In the genomic region with DNA sequence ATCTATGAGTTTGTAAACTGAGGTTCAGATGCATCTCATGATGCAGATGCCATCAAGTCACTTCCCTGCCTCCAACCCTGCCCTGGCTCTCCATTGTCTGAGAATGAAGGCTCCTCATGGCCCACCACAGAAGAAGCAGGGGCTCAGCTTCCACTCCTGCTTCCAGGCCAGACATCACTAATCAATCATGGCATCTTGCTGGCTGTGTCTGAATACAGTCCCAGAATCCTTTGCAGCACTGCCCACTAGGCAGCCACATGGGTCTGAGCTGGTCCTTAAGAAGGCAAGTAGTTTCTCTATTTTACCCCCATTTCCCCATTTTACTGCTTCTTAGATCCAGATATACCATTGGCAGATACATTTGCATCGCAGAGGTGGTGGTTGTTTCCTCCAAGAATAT, we compare ENCODE assay signal across 21 cellular contexts.
"Had no signal": no experiment of that assay in that cellular context is flagged by ENCODE, and none has a peak within 500 bp of the region (broad histone marks: within the 10 kb centered on the region; RNA-seq: fewer than 3 reads in every experiment).

No MANE protein-coding gene starts in this region.

- ATAC-seq: activated CD8-positive, alpha-beta memory T cell treated with anti-CD3 and anti-CD28 coated beads, Interleukin-2, amount 10 ng/mL, durations not matched to agents 7 days and 5 days had no signal

- H3K27ac ChIP-seq: PC-9 had no signal

- DNase-seq: activated B cell treated with CpG ODN at 0.5 μM for 24 hours; activated CD4-positive, alpha-beta T cell treated with anti-CD3 and anti-CD28 coated beads for 1 hour; activated CD4-positive, alpha-beta T cell treated with anti-CD3 and anti-CD28 coated beads, Interleukin-2, amount 10 ng/mL, durations not matched to agents 24 days and 14 days; activated CD4-positive, alpha-beta T cell treated with anti-CD3 and anti-CD28 coated beads, Interleukin-2, amount 50 U/mL, for 48 hours; activated CD8-positive, alpha-beta memory T cell treated with anti-CD3 and anti-CD28 coated beads, Interleukin-2, amount 10 ng/mL, durations not matched to agents 7 days and 5 days; activated effector memory CD4-positive, alpha-beta T cell treated with anti-CD3 and anti-CD28 coated beads, Interleukin-2, amount 50 U/mL, for 16 hours; activated naive CD4-positive, alpha-beta T cell treated with Interleukin-2 at 50 U/mL for 16 hours; activated naive CD8-positive, alpha-beta T cell treated with anti-CD3 and anti-CD28 coated beads for 36 hours; cerebellar nuclear complex; KG1; NCI-H1092 treated with DMSO at 0.1 percent for 48 hours; NCI-H1436 treated with DMSO at 0.1 percent for 48 hours; NCI-H187; NCI-H2081 treated with DMSO at 0.1 percent for 48 hours; NCI-H446; NCI-H524; PC-9; SHP77 treated with DMSO at 0.1 percent for 48 hours; T-helper 2 cell; T1000 had no signal

- H3K4me2 ChIP-seq: PC-9 had no signal

- H3K4me3 ChIP-seq: PC-9 had no signal

- H2AFZ ChIP-seq: PC-9 had no signal

- FAIRE-seq: TTC549 had no signal
